In the genomic region with DNA sequence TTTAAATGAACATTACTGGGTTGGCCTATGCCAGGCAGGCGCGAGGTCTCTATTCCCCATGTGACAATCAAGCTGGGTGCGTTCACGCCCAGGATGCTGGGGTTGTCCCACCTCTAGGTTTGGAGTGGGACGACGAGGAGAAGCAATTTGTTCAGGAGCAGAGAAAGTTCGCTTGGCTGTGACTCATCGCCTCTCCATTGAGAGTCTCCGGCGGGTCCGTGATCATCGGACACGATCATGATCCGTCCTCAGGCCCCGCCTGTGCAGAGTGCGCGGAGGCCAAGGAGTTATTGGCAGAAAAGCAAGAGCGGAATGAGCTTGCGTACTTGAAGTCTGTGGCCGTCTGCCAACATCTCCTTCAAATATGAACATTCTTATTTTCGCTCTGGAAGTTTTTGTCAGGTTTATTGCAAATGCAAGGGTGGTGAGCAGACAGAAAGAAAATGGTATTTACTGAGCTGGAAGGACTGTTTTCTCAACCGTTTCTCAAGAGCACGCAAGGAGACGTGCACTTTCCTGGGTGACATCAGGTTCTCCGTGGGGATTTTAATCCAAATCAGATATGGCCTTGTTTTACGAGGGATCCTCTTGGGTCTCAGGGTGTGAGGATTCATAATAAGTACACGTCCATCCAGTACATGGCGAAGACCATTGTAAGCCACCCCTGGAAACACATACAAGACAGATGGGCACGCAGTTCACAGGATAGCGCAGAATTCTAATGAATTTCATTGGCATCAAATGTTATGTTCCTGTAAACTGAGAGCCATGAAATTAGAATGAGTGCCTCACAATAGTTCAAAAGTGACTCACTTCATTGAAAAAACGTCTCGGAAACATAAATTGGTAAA, we compare ENCODE assay signal across 9 cellular contexts.
DNase-seq lines count a peak whose midpoint lies in the region; TF ChIP-seq lines count a peak whose summit lies in the region.
"Had no signal": no experiment of that assay in that cellular context is flagged by ENCODE, and none has a peak within 500 bp of the region (broad histone marks: within the 10 kb centered on the region; RNA-seq: fewer than 3 reads in every experiment).

No MANE protein-coding gene starts in this region.

- CTCF ChIA-PET in A673 (lab: Charles Lee), result interaction anchor here (1.2 kb wide), 1 partner anchor 303 kb away, joined by 3 read pairs; no protein-coding TSS in a partner anchor

- no TSS peak for BruUV-seq in A673 (replicated peaks; lab: Mats Ljungman, UMichigan)

- H3K4me1 ChIP-seq in A673 (ENCODE audit: insufficient read depth, low read length, poor library complexity, severe bottlenecking) (peaks cover 54% of the 10 kb centered on the region), Karpas-422 (ENCODE audit: low read length) (no peaks in the 10 kb centered on the region)

- DNase-seq in A673 (ENCODE audit: low spot score), result peak; percentile 84
- DNase-seq in LNCaP clone FGC (ENCODE audit: low read depth), result peak; percentile 53
- DNase-seq in coronary artery (ENCODE audit: low spot score), result peak; percentile 96
- DNase-seq in mucosa of gallbladder (ENCODE audit: low spot score), result peak; percentile 44
- no peak for DNase-seq in pons (ENCODE audit: low spot score)
- DNase-seq in Karpas-422, result no peak
- no peak for DNase-seq in central memory CD4-positive, alpha-beta T cell
- no peak for DNase-seq in NCI-H510A (lab: John Stamatoyannopoulos, UW)
- DNase-seq: nucleus accumbens had no signal

- intact Hi-C loops in A673 (cut with micrococcal nuclease; ENCODE audit: unreplicated experiment), result no loop called here

- H3K79me2 ChIP-seq in Karpas-422 (ENCODE audit: low read length), result no peaks in the 10 kb centered on the region

- POLR2A ChIA-PET in A673 (lab: Charles Lee; ENCODE audit: low non-redundant PET), result interaction anchor here (0.6 kb wide), 3 partner anchors 13 to 174 kb away, joined by 3 to 5 read pairs (median 4); no protein-coding TSS in a partner anchor

- H3K9me3 ChIP-seq in A673 (ENCODE audit: low read depth, low read length, poor library complexity, severe bottlenecking), result no peaks in the 10 kb centered on the region
- H3K9me3 ChIP-seq in Karpas-422 (ENCODE audit: low read length), result no peaks in the 10 kb centered on the region

- TF ChIP-seq CTCF in A673 (conservative IDR thresholded peaks at IDR 0.05; ENCODE audit: low read depth, low read length), result no peak
- no peak for TF ChIP-seq CTCF in LNCaP clone FGC (IDR thresholded peaks at IDR 0.05; ENCODE audit: control insufficient read depth, extremely low read depth, insufficient read depth)
- no peak for TF ChIP-seq CTCF in coronary artery (IDR thresholded peaks at IDR 0.05)

- no peak overlapping the region for H3K9ac ChIP-seq in Karpas-422 (ENCODE audit: low read length)

- no peak overlapping the region for H2AFZ ChIP-seq in Karpas-422 (ENCODE audit: low read length)

- peak overlapping the region; percentile 22 for H3K4me3 ChIP-seq in A673 (ENCODE audit: low read depth, low read length, poor library complexity, severe bottlenecking)
- no peak overlapping the region for H3K4me3 ChIP-seq in LNCaP clone FGC (ENCODE audit: low read depth, low read length)
- H3K4me3 ChIP-seq in coronary artery, result peak overlapping the region; percentile 59
- H3K4me3 ChIP-seq in Karpas-422 (ENCODE audit: low read length), result no peak overlapping the region

- no peaks in the 10 kb centered on the region for H3K36me3 ChIP-seq in A673 (ENCODE audit: insufficient read depth, low read length, poor library complexity, severe bottlenecking)
- no peaks in the 10 kb centered on the region for H3K36me3 ChIP-seq in Karpas-422 (ENCODE audit: insufficient read depth, low read length)

- no peaks in the 10 kb centered on the region for H4K20me1 ChIP-seq in Karpas-422 (ENCODE audit: insufficient read depth, low read depth, low read length)

- no peaks in the 10 kb centered on the region for H3K9me2 ChIP-seq in Karpas-422 (replicated peaks; ENCODE audit: insufficient read depth, low read length)

- H3K27ac ChIP-seq in A673 (ENCODE audit: low read depth, low read length, poor library complexity, severe bottlenecking) (peak overlapping the region; percentile 63), coronary artery (peak overlapping the region; percentile 87 to 92), Karpas-422 (ENCODE audit: low read length) (no peak overlapping the region)

- H3K27me3 ChIP-seq in A673 (replicated peaks; ENCODE audit: insufficient read depth, low read depth, low read length, poor library complexity), result no peaks in the 10 kb centered on the region
- H3K27me3 ChIP-seq in Karpas-422 (ENCODE audit: low read length), result no peaks in the 10 kb centered on the region

- no peak overlapping the region for H3K4me2 ChIP-seq in Karpas-422 (ENCODE audit: low read depth, low read length, poor library complexity, severe bottlenecking)

Comparison
In these comparisons a context has a peak if more than half of its experiments do, and no peak if none do; other contexts are left out.
1. DNase-seq: peak in A673 (single experiment), LNCaP clone FGC (single experiment), coronary artery (single experiment) and mucosa of gallbladder (single experiment); none in pons (single experiment), Karpas-422 (single experiment), central memory CD4-positive, alpha-beta T cell (single experiment) and NCI-H510A (single experiment).
2. H3K4me3 ChIP-seq: peak in A673 (single experiment) and coronary artery (single experiment); none in LNCaP clone FGC (single experiment) and Karpas-422 (single experiment).